2 cellular contexts compared by ENCODE assay signal in the genomic region with DNA sequence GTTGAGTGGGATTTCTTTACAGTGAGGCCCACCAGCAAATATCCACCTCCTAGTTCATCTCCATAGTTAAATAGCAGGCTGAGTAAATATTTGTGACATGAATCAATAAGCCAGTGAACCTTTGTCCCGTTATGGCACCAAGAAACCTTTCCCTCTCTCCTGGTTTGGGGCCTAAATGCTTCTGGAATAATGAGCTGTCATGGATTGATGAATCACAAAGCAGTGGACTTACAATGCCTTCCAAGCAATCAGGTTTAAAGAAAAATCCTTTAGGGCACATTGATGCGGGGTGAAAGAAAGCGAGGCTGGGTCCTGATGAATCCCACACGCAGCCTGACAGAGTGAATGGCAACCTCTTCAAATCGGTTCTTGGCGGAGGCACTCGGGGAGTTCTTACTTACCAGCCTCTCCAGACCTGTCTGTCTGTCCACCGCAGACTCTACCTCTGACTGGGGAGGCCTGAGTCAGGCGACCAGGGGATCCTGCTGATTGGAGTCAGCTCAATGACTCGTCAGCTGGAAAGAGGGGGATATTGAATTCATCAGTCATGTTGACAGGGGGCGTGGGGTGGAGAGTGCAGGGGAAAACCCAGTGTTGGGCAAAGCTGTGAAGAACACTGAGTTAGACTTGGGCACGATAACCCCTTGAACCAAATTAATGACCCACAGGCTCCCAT.
TF ChIP-seq lines count a peak whose summit lies in the region.

No MANE protein-coding gene starts in this region.

TF ChIP-seq in A549, 52 proteins besides CTCF, POLR2A, EP300 and RAD21 (continued from another document):
- TF ChIP-seq, protein P1, sequence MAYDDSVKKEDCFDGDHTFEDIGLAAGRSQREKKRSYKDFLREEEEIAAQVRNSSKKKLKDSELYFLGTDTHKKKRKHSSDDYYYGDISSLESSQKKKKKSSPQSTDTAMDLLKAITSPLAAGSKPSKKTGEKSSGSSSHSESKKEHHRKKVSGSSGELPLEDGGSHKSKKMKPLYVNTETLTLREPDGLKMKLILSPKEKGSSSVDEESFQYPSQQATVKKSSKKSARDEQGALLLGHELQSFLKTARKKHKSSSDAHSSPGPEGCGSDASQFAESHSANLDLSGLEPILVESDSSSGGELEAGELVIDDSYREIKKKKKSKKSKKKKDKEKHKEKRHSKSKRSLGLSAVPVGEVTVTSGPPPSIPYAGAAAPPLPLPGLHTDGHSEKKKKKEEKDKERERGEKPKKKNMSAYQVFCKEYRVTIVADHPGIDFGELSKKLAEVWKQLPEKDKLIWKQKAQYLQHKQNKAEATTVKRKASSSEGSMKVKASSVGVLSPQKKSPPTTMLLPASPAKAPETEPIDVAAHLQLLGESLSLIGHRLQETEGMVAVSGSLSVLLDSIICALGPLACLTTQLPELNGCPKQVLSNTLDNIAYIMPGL (CRISPR knock-in tag; IDR thresholded peaks at IDR 0.05; ENCODE audit: borderline replicate concordance) = no peak
- TF ChIP-seq EHF (CRISPR knock-in tag; IDR thresholded peaks at IDR 0.05) = no peak
- no peak for TF ChIP-seq FOSB (CRISPR knock-in tag; IDR thresholded peaks at IDR 0.05)
- no peak for TF ChIP-seq HOXA7 (CRISPR knock-in tag; IDR thresholded peaks at IDR 0.05)
- no peak for TF ChIP-seq KDM5A (IDR thresholded peaks at IDR 0.05)

TF ChIP-seq in HepG2, 621 proteins besides CTCF, POLR2A, EP300 and RAD21 (continued from another document and continues in another):
- TF ChIP-seq PHB2 (IDR thresholded peaks at IDR 0.05; ENCODE audit: partially characterized antibody) (no peak), FOXA1 (IDR thresholded peaks at IDR 0.05) (no peak), FOXA1 (CRISPR knock-in tag; IDR thresholded peaks at IDR 0.05) (peak; percentile 90), SATB2 (CRISPR knock-in tag; IDR thresholded peaks at IDR 0.05) (0 out of 2 replicates have a peak, but pooled peaks have one; percentile 34), SP2 (CRISPR knock-in tag; IDR thresholded peaks at IDR 0.05) (no peak), ARNT2 (CRISPR knock-in tag; IDR thresholded peaks at IDR 0.05; ENCODE audit: low read depth) (0 out of 2 replicates have a peak, but pooled peaks have one; percentile 52), HNF4G (IDR thresholded peaks at IDR 0.05; ENCODE audit: borderline replicate concordance, low read depth, low read length) (peak; percentile 94), HNF4G (CRISPR knock-in tag; IDR thresholded peaks at IDR 0.05; ENCODE audit: borderline replicate concordance, low read depth) (peak; percentile 79; the same call in 1 of the 2 replicates), MEF2D (CRISPR knock-in tag; IDR thresholded peaks at IDR 0.05) (peak; percentile 68; the same call in 1 of the 2 replicates), HOXD1 (CRISPR knock-in tag; IDR thresholded peaks at IDR 0.05) (peak; percentile 85), JUN (CRISPR knock-in tag; IDR thresholded peaks at IDR 0.05) (no peak), MTF1 (CRISPR knock-in tag; IDR thresholded peaks at IDR 0.05) (no peak), ZNF720 (CRISPR knock-in tag; IDR thresholded peaks at IDR 0.05) (no peak), ZNF33A (CRISPR knock-in tag; IDR thresholded peaks at IDR 0.05; ENCODE audit: borderline replicate concordance) (no peak), SMAD1 (CRISPR knock-in tag; IDR thresholded peaks at IDR 0.05; ENCODE audit: borderline replicate concordance, low read depth) (no peak), RORA (CRISPR knock-in tag; IDR thresholded peaks at IDR 0.05) (no peak), ZNF709 (CRISPR knock-in tag; IDR thresholded peaks at IDR 0.05) (no peak), ZNF816 (CRISPR knock-in tag; IDR thresholded peaks at IDR 0.05; ENCODE audit: borderline replicate concordance) (no peak), ZNF124 (CRISPR knock-in tag; IDR thresholded peaks at IDR 0.05) (no peak), ZNF768 (CRISPR knock-in tag; IDR thresholded peaks at IDR 0.05) (no peak), BRD4 (CRISPR knock-in tag; IDR thresholded peaks at IDR 0.05) (peak; percentile 41; the same call in 1 of the 2 replicates), NFYC (CRISPR knock-in tag; IDR thresholded peaks at IDR 0.05) (peak; percentile 60), TCF7L2 (IDR thresholded peaks at IDR 0.05; ENCODE audit: low read depth, low read length) (no peak), PCBP1 (IDR thresholded peaks at IDR 0.05; ENCODE audit: borderline replicate concordance, low read depth, low read length) (no peak), ZNF180 (CRISPR knock-in tag; IDR thresholded peaks at IDR 0.05; ENCODE audit: borderline replicate concordance, low read depth) (no peak), NFKBIZ (CRISPR knock-in tag; IDR thresholded peaks at IDR 0.05) (no peak), ZNF660 (CRISPR knock-in tag; IDR thresholded peaks at IDR 0.05; ENCODE audit: borderline replicate concordance, low read depth) (no peak)
- TF ChIP-seq, protein P2, sequence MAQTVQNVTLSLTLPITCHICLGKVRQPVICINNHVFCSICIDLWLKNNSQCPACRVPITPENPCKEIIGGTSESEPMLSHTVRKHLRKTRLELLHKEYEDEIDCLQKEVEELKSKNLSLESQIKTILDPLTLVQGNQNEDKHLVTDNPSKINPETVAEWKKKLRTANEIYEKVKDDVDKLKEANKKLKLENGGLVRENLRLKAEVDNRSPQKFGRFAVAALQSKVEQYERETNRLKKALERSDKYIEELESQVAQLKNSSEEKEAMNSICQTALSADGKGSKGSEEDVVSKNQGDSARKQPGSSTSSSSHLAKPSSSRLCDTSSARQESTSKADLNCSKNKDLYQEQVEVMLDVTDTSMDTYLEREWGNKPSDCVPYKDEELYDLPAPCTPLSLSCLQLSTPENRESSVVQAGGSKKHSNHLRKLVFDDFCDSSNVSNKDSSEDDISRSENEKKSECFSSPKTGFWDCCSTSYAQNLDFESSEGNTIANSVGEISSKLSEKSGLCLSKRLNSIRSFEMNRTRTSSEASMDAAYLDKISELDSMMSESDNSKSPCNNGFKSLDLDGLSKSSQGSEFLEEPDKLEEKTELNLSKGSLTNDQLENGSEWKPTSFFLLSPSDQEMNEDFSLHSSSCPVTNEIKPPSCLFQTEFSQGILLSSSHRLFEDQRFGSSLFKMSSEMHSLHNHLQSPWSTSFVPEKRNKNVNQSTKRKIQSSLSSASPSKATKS (CRISPR knock-in tag; IDR thresholded peaks at IDR 0.05) = no peak
- TF ChIP-seq, protein P3, sequence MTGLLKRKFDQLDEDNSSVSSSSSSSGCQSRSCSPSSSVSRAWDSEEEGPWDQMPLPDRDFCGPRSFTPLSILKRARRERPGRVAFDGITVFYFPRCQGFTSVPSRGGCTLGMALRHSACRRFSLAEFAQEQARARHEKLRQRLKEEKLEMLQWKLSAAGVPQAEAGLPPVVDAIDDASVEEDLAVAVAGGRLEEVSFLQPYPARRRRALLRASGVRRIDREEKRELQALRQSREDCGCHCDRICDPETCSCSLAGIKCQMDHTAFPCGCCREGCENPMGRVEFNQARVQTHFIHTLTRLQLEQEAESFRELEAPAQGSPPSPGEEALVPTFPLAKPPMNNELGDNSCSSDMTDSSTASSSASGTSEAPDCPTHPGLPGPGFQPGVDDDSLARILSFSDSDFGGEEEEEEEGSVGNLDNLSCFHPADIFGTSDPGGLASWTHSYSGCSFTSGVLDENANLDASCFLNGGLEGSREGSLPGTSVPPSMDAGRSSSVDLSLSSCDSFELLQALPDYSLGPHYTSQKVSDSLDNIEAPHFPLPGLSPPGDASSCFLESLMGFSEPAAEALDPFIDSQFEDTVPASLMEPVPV (CRISPR knock-in tag; IDR thresholded peaks at IDR 0.05) = no peak
- TF ChIP-seq, protein P4, sequence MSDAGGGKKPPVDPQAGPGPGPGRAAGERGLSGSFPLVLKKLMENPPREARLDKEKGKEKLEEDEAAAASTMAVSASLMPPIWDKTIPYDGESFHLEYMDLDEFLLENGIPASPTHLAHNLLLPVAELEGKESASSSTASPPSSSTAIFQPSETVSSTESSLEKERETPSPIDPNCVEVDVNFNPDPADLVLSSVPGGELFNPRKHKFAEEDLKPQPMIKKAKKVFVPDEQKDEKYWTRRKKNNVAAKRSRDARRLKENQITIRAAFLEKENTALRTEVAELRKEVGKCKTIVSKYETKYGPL (CRISPR knock-in tag; IDR thresholded peaks at IDR 0.05) = no peak
- TF ChIP-seq, protein P5, sequence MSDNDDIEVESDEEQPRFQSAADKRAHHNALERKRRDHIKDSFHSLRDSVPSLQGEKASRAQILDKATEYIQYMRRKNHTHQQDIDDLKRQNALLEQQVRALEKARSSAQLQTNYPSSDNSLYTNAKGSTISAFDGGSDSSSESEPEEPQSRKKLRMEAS (IDR thresholded peaks at IDR 0.05) = peak; percentile 70
- TF ChIP-seq, protein P6, sequence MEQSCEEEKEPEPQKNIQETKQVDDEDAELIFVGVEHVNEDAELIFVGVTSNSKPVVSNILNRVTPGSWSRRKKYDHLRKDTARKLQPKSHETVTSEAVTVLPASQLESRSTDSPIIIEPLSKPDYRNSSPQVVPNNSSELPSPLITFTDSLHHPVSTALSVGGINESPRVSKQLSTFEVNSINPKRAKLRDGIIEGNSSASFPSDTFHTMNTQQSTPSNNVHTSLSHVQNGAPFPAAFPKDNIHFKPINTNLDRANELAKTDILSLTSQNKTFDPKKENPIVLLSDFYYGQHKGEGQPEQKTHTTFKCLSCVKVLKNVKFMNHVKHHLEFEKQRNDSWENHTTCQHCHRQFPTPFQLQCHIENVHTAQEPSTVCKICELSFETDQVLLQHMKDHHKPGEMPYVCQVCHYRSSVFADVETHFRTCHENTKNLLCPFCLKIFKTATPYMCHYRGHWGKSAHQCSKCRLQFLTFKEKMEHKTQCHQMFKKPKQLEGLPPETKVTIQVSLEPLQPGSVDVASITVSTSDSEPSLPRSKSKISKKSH (CRISPR knock-in tag; IDR thresholded peaks at IDR 0.05; ENCODE audit: borderline replicate concordance) = no peak
- TF ChIP-seq, protein P7, sequence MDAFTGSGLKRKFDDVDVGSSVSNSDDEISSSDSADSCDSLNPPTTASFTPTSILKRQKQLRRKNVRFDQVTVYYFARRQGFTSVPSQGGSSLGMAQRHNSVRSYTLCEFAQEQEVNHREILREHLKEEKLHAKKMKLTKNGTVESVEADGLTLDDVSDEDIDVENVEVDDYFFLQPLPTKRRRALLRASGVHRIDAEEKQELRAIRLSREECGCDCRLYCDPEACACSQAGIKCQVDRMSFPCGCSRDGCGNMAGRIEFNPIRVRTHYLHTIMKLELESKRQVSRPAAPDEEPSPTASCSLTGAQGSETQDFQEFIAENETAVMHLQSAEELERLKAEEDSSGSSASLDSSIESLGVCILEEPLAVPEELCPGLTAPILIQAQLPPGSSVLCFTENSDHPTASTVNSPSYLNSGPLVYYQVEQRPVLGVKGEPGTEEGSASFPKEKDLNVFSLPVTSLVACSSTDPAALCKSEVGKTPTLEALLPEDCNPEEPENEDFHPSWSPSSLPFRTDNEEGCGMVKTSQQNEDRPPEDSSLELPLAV (CRISPR knock-in tag; conservative IDR thresholded peaks at IDR 0.05; ENCODE audit: low read depth) = no peak
- TF ChIP-seq, protein P8, sequence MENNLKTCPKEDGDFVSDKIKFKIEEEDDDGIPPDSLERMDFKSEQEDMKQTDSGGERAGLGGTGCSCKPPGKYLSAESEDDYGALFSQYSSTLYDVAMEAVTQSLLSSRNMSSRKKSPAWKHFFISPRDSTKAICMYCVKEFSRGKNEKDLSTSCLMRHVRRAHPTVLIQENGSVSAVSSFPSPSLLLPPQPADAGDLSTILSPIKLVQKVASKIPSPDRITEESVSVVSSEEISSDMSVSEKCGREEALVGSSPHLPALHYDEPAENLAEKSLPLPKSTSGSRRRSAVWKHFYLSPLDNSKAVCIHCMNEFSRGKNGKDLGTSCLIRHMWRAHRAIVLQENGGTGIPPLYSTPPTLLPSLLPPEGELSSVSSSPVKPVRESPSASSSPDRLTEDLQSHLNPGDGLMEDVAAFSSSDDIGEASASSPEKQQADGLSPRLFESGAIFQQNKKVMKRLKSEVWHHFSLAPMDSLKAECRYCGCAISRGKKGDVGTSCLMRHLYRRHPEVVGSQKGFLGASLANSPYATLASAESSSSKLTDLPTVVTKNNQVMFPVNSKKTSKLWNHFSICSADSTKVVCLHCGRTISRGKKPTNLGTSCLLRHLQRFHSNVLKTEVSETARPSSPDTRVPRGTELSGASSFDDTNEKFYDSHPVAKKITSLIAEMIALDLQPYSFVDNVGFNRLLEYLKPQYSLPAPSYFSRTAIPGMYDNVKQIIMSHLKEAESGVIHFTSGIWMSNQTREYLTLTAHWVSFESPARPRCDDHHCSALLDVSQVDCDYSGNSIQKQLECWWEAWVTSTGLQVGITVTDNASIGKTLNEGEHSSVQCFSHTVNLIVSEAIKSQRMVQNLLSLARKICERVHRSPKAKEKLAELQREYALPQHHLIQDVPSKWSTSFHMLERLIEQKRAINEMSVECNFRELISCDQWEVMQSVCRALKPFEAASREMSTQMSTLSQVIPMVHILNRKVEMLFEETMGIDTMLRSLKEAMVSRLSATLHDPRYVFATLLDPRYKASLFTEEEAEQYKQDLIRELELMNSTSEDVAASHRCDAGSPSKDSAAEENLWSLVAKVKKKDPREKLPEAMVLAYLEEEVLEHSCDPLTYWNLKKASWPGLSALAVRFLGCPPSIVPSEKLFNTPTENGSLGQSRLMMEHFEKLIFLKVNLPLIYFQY (CRISPR knock-in tag; IDR thresholded peaks at IDR 0.05; ENCODE audit: borderline replicate concordance) = no peak
- TF ChIP-seq, protein P9, sequence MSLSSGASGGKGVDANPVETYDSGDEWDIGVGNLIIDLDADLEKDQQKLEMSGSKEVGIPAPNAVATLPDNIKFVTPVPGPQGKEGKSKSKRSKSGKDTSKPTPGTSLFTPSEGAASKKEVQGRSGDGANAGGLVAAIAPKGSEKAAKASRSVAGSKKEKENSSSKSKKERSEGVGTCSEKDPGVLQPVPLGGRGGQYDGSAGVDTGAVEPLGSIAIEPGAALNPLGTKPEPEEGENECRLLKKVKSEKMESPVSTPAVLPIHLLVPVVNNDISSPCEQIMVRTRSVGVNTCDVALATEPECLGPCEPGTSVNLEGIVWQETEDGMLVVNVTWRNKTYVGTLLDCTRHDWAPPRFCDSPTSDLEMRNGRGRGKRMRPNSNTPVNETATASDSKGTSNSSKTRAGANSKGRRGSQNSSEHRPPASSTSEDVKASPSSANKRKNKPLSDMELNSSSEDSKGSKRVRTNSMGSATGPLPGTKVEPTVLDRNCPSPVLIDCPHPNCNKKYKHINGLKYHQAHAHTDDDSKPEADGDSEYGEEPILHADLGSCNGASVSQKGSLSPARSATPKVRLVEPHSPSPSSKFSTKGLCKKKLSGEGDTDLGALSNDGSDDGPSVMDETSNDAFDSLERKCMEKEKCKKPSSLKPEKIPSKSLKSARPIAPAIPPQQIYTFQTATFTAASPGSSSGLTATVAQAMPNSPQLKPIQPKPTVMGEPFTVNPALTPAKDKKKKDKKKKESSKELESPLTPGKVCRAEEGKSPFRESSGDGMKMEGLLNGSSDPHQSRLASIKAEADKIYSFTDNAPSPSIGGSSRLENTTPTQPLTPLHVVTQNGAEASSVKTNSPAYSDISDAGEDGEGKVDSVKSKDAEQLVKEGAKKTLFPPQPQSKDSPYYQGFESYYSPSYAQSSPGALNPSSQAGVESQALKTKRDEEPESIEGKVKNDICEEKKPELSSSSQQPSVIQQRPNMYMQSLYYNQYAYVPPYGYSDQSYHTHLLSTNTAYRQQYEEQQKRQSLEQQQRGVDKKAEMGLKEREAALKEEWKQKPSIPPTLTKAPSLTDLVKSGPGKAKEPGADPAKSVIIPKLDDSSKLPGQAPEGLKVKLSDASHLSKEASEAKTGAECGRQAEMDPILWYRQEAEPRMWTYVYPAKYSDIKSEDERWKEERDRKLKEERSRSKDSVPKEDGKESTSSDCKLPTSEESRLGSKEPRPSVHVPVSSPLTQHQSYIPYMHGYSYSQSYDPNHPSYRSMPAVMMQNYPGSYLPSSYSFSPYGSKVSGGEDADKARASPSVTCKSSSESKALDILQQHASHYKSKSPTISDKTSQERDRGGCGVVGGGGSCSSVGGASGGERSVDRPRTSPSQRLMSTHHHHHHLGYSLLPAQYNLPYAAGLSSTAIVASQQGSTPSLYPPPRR (CRISPR knock-in tag; IDR thresholded peaks at IDR 0.05; ENCODE audit: borderline replicate concordance) = peak; percentile 82
